1 cellular context compared by ENCODE assay signal in the genomic region with DNA sequence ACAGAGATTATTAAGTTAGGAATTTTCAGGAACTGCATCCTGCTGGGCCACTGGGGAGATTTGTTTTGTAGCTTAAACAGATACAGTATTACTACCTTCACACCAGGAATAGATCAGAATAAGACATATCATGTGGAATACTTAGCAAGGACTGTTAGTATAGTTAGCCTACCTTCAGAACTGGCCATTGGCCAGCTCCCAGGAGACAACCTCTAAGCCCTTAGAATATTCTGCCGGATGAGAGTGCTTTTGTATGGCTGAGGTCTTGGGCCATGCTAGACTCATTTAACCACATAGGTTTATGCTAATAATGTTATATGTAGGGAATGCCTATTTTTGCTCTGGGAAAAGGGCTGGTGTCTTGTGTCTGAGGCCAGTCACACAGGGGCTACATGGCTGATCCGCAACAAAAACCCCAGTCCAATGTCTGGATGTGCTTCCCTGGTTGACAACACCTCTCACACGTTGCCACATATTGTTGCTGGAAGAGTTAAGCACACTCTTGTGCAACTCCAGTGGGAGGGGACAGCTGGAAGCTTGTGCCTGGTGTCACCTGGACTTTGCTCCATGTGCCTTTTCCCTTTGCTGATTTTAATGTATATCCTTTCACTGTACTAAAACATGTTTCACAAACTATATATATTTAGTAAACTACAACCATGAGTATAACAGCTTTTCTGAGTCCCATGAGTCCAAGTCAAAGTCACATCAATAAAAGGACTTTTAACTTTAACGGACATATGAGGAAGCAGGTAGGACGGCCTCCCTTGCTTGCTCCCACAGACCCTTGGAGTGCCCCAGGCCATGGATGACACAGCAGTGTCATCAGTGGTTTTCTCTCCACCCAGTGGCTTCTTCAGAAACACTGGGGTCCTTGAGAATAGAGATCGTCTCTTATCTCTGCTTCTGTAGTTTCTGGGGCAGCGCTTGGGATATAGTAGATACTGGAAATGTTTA.
A peak's percentile ranks its signal among the peaks of the same experiment; 100 is the strongest.
TF ChIP-seq lines count a peak whose summit lies in the region.

No MANE protein-coding gene starts in this region.

TF ChIP-seq in HepG2, 621 proteins besides CTCF, POLR2A, EP300 and RAD21 (continued from another document and continues in another):
- TF ChIP-seq HCFC1 (IDR thresholded peaks at IDR 0.05; ENCODE audit: low read depth, low read length) (no peak), ZNF747 (CRISPR knock-in tag; IDR thresholded peaks at IDR 0.05; ENCODE audit: borderline replicate concordance) (no peak), HMGXB4 (CRISPR knock-in tag; IDR thresholded peaks at IDR 0.05; ENCODE audit: borderline replicate concordance in 1 of 2, low read depth in 1 of 2) (peak; percentile 53 to 60; a peak in 3 of 4 replicates), CEBPB (IDR thresholded peaks at IDR 0.05; ENCODE audit: borderline replicate concordance, low read depth, low read length) (peak; percentile 100), MIXL1 (CRISPR knock-in tag; IDR thresholded peaks at IDR 0.05) (no peak; the same call in 1 of the 2 replicates), ZBED4 (CRISPR knock-in tag; IDR thresholded peaks at IDR 0.05; ENCODE audit: borderline replicate concordance) (no peak), ZNF577 (CRISPR knock-in tag; IDR thresholded peaks at IDR 0.05; ENCODE audit: borderline replicate concordance, low read depth) (no peak), HOXA3 (CRISPR knock-in tag; IDR thresholded peaks at IDR 0.05) (peak; percentile 92; the same call in 1 of the 2 replicates), AKAP8 (CRISPR knock-in tag; IDR thresholded peaks at IDR 0.05) (0 out of 2 replicates have a peak, but pooled peaks have one; percentile 69), ADNP (CRISPR knock-in tag; IDR thresholded peaks at IDR 0.05) (no peak), ZNF775 (CRISPR knock-in tag; IDR thresholded peaks at IDR 0.05; ENCODE audit: borderline replicate concordance) (no peak; the same call in 1 of the 2 replicates), ZNF558 (CRISPR knock-in tag; IDR thresholded peaks at IDR 0.05; ENCODE audit: borderline replicate concordance) (no peak), ZBTB38 (CRISPR knock-in tag; IDR thresholded peaks at IDR 0.05) (peak; percentile 72), ZNF878 (CRISPR knock-in tag; IDR thresholded peaks at IDR 0.05) (no peak), HNF1B (CRISPR knock-in tag; IDR thresholded peaks at IDR 0.05) (peak; percentile 93), HOXA5 (CRISPR knock-in tag; IDR thresholded peaks at IDR 0.05) (peak; percentile 55; the same call in 1 of the 2 replicates), ZNF205 (CRISPR knock-in tag; IDR thresholded peaks at IDR 0.05) (peak; percentile 61), ZUFSP (CRISPR knock-in tag; IDR thresholded peaks at IDR 0.05; ENCODE audit: borderline replicate concordance) (no peak), SOX13 (IDR thresholded peaks at IDR 0.05) (peak; percentile 80), SOX13 (CRISPR knock-in tag; conservative IDR thresholded peaks at IDR 0.05 in 1 of 2, IDR thresholded peaks at IDR 0.05 in 1 of 2) (peak in 1 of 2 experiments; percentile 95; a peak in 2 of 4 replicates), ZNF724P (CRISPR knock-in tag; IDR thresholded peaks at IDR 0.05; ENCODE audit: borderline replicate concordance) (no peak), ZBTB8A (CRISPR knock-in tag; IDR thresholded peaks at IDR 0.05; ENCODE audit: borderline replicate concordance, low read depth) (0 out of 2 replicates have a peak, but pooled peaks have one; percentile 32), CHCHD3 (CRISPR knock-in tag; IDR thresholded peaks at IDR 0.05) (no peak), ZNF276 (CRISPR knock-in tag; IDR thresholded peaks at IDR 0.05; ENCODE audit: low read depth) (0 out of 2 replicates have a peak, but pooled peaks have one; percentile 51), PLSCR1 (CRISPR knock-in tag; IDR thresholded peaks at IDR 0.05; ENCODE audit: borderline replicate concordance) (no peak), ZNF552 (CRISPR knock-in tag; IDR thresholded peaks at IDR 0.05; ENCODE audit: borderline replicate concordance) (no peak), ZNF761 (CRISPR knock-in tag; conservative IDR thresholded peaks at IDR 0.05) (peak; percentile 96), SIN3B (IDR thresholded peaks at IDR 0.05; ENCODE audit: low read length) (no peak), GTF3A (CRISPR knock-in tag; conservative IDR thresholded peaks at IDR 0.05) (no peak), FOXK1 (CRISPR knock-in tag; IDR thresholded peaks at IDR 0.05; ENCODE audit: borderline replicate concordance, low read depth) (peak; percentile 96), TSC22D2 (CRISPR knock-in tag; IDR thresholded peaks at IDR 0.05; ENCODE audit: borderline replicate concordance) (peak; percentile 60; the same call in 1 of the 2 replicates), ZNF331 (CRISPR knock-in tag; IDR thresholded peaks at IDR 0.05) (peak; percentile 92), ZNF3 (CRISPR knock-in tag; IDR thresholded peaks at IDR 0.05) (0 out of 2 replicates have a peak, but pooled peaks have one; percentile 25), ZBTB3 (CRISPR knock-in tag; IDR thresholded peaks at IDR 0.05; ENCODE audit: borderline replicate concordance, low read depth) (no peak), ZNF124 (CRISPR knock-in tag; IDR thresholded peaks at IDR 0.05) (peak; percentile 86), TFDP1 (CRISPR knock-in tag; IDR thresholded peaks at IDR 0.05; ENCODE audit: borderline replicate concordance) (peak; percentile 63; the same call in 1 of the 2 replicates), KLF12 (CRISPR knock-in tag; IDR thresholded peaks at IDR 0.05; ENCODE audit: borderline replicate concordance) (0 out of 2 replicates have a peak, but pooled peaks have one; percentile 55), ZNF674 (CRISPR knock-in tag; IDR thresholded peaks at IDR 0.05; ENCODE audit: low read depth) (no peak), LCORL (IDR thresholded peaks at IDR 0.05) (peak; percentile 20; the same call in 1 of the 2 replicates), LCORL (CRISPR knock-in tag; IDR thresholded peaks at IDR 0.05) (peak; percentile 88; the same call in 1 of the 2 replicates), ZNF83 (CRISPR knock-in tag; IDR thresholded peaks at IDR 0.05; ENCODE audit: borderline replicate concordance) (no peak)
- TF ChIP-seq, protein P1, sequence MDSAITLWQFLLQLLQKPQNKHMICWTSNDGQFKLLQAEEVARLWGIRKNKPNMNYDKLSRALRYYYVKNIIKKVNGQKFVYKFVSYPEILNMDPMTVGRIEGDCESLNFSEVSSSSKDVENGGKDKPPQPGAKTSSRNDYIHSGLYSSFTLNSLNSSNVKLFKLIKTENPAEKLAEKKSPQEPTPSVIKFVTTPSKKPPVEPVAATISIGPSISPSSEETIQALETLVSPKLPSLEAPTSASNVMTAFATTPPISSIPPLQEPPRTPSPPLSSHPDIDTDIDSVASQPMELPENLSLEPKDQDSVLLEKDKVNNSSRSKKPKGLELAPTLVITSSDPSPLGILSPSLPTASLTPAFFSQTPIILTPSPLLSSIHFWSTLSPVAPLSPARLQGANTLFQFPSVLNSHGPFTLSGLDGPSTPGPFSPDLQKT (CRISPR knock-in tag; IDR thresholded peaks at IDR 0.05; ENCODE audit: borderline replicate concordance), result no peak
- TF ChIP-seq, protein P2, sequence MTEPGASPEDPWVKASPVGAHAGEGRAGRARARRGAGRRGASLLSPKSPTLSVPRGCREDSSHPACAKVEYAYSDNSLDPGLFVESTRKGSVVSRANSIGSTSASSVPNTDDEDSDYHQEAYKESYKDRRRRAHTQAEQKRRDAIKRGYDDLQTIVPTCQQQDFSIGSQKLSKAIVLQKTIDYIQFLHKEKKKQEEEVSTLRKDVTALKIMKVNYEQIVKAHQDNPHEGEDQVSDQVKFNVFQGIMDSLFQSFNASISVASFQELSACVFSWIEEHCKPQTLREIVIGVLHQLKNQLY (CRISPR knock-in tag; IDR thresholded peaks at IDR 0.05), result peak; percentile 74
